In the genomic region with DNA sequence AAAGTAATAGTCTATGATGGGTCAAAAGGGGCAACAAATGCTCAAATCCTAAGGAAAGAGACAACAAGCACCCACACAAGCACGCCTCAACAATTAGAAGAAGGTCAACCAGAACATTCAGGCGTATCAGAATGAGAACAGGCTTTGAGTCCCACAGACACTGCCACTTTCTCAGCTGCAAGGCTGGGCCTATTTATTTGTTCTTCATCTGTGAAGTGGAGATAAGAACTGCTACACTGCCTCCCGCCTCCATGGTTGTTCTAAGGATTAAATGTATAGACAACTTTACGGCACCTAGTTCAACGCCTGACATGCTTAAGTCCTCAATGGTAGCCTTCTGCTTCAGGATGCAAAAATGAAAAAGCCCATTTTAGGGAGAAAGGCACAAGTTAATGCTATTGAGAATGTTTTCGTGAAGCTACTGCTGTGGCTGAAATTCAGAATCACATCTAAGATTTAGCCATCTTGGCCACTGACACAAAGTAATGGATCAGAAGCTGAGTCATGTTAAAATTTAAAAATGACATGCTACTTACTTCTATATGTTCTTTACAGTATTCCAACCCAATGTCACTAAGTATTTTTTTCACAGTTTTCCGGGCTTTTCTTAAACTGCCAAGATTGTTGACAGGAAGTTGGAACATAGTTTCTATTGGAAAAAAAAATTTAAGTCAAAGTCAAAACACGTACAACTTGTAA, we compare ENCODE assay signal across 1 cellular context.
TF ChIP-seq lines count a peak whose summit lies in the region.

No MANE protein-coding gene starts in this region.

TF ChIP-seq in K562, 482 proteins besides CTCF, POLR2A, EP300 and RAD21 (continued from another document):
- TF ChIP-seq KDM5B (IDR thresholded peaks at IDR 0.05; ENCODE audit: insufficient replicate concordance, low read depth, low read length) (no peak), MYBL2 (IDR thresholded peaks at IDR 0.05; ENCODE audit: low read depth) (peak; percentile 14; the same call in 1 of the 2 replicates), MYBL2 (CRISPR knock-in tag; IDR thresholded peaks at IDR 0.05; ENCODE audit: borderline replicate concordance) (no peak), HNRNPUL1 (IDR thresholded peaks at IDR 0.05; ENCODE audit: low read length) (no peak), ZBED1 (IDR thresholded peaks at IDR 0.05) (no peak), PCBP1 (IDR thresholded peaks at IDR 0.05; ENCODE audit: low read depth, low read length, poor library complexity, severe bottlenecking) (no peak), ATF7 (IDR thresholded peaks at IDR 0.05) (peak; percentile 49; the same call in 1 of the 2 replicates), MCM2 (IDR thresholded peaks at IDR 0.05; ENCODE audit: low read depth) (no peak), ZNF140 (CRISPR knock-in tag; IDR thresholded peaks at IDR 0.05) (no peak), ZKSCAN8 (CRISPR knock-in tag; IDR thresholded peaks at IDR 0.05) (no peak), MTF1 (CRISPR knock-in tag; IDR thresholded peaks at IDR 0.05; ENCODE audit: borderline replicate concordance) (no peak), THRAP3 (IDR thresholded peaks at IDR 0.05; ENCODE audit: borderline replicate concordance) (no peak), ZNF583 (CRISPR knock-in tag; IDR thresholded peaks at IDR 0.05) (no peak), ZNF507 (tag; conservative IDR thresholded peaks at IDR 0.05) (no peak)
- TF ChIP-seq, protein P1, sequence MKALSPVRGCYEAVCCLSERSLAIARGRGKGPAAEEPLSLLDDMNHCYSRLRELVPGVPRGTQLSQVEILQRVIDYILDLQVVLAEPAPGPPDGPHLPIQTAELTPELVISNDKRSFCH (CRISPR knock-in tag; IDR thresholded peaks at IDR 0.05) = no peak
- TF ChIP-seq, protein P1 (tag; IDR thresholded peaks at IDR 0.05) = peak; percentile 75
- TF ChIP-seq, protein P2, sequence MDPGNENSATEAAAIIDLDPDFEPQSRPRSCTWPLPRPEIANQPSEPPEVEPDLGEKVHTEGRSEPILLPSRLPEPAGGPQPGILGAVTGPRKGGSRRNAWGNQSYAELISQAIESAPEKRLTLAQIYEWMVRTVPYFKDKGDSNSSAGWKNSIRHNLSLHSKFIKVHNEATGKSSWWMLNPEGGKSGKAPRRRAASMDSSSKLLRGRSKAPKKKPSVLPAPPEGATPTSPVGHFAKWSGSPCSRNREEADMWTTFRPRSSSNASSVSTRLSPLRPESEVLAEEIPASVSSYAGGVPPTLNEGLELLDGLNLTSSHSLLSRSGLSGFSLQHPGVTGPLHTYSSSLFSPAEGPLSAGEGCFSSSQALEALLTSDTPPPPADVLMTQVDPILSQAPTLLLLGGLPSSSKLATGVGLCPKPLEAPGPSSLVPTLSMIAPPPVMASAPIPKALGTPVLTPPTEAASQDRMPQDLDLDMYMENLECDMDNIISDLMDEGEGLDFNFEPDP (CRISPR knock-in tag; IDR thresholded peaks at IDR 0.05) = no peak
